Comparison of ENCODE assay signal across 8 cellular contexts in the genomic region with DNA sequence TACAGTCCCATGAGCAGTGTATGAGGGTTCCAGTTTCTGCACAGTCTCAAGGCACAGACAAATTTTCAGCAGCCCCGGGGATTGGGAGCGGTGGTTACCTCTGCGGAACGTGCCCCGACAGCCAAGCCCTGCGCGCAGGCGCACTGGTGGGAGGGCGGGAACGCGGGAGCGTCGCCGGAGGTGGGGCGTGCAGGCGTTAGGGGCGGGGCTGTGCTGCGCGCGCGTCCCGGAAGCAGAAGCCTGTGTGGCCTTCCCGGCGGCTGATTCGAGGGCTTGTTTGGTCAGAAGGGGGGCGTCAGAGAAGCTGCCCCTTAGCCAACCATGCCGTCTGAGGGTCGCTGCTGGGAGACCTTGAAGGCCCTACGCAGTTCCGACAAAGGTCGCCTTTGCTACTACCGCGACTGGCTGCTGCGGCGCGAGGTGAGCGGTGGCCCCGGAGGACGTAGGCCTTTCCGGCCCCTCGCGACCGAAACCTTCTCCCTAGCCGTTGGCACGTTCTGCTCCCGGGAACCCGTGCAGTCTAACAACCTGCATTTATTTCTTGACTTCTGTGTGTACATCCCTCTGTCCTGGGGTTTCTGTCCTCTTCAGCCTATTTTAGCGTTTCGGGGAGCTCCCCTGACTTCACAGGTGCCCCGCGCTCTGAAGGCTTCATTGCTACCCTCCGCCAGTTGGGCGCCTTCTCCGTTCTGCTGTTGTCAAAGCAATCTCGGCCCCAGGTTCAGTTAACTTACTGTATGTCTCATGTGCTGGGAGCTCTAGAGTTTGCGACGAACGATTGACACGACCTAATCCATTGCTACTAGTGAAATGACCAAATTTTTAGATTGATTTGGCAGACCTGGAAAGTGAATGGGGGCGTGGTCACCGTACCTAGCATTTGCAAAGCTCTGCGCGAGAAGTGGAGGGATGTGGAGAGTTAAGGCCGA. TPM values are rescaled to one million over a fixed set of nuclear protein-coding genes. Genes with fewer than 3 reads are reported as not detected.
DNase-seq lines count a peak whose midpoint lies in the region; ATAC-seq, FAIRE-seq and TF ChIP-seq lines count a peak whose summit lies in the region.

A gene with protein sequence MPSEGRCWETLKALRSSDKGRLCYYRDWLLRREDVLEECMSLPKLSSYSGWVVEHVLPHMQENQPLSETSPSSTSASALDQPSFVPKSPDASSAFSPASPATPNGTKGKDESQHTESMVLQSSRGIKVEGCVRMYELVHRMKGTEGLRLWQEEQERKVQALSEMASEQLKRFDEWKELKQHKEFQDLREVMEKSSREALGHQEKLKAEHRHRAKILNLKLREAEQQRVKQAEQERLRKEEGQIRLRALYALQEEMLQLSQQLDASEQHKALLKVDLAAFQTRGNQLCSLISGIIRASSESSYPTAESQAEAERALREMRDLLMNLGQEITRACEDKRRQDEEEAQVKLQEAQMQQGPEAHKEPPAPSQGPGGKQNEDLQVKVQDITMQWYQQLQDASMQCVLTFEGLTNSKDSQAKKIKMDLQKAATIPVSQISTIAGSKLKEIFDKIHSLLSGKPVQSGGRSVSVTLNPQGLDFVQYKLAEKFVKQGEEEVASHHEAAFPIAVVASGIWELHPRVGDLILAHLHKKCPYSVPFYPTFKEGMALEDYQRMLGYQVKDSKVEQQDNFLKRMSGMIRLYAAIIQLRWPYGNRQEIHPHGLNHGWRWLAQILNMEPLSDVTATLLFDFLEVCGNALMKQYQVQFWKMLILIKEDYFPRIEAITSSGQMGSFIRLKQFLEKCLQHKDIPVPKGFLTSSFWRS (plus strand): TSS at position 235 of the 929 bp plus-strand sequence. CDS start 87 bp downstream, at position 322.

- POLR2A ChIA-PET in activated CD4-positive, alpha-beta T cell treated with anti-CD3 and anti-CD28 coated beads for 36 hours (lab: Charles Lee): interaction anchor here (0.6 to 1.3 kb wide), 6 partner anchors 9 to 317 kb away, joined by 3 to 13 read pairs (median 5); a partner anchor contains a TSS

- H3K36me3 Mint-ChIP-seq in activated CD4-positive, alpha-beta T cell treated with anti-CD3 and anti-CD28 coated beads for 36 hours (ENCODE audit: low read depth): peaks cover 31% of the 10 kb centered on the region

- H3K27me3 Mint-ChIP-seq in activated CD4-positive, alpha-beta T cell treated with anti-CD3 and anti-CD28 coated beads for 36 hours: no peaks in the 10 kb centered on the region

- peak; percentile 82 for ATAC-seq in HG03442 (IDR thresholded peaks at IDR 0.05; ENCODE audit: unreplicated experiment)
- peak; percentile 99 for ATAC-seq in activated CD4-positive, alpha-beta T cell treated with anti-CD3 and anti-CD28 coated beads for 36 hours

- intact Hi-C loops in activated CD4-positive, alpha-beta T cell treated with anti-CD3 and anti-CD28 coated beads for 36 hours (cut with DNase I, micrococcal nuclease): loop anchor here (1.0 to 5.0 kb wide), 17 partner anchors 46 to 606 kb away; a partner anchor contains a TSS

- H3K4me3 Mint-ChIP-seq in activated CD4-positive, alpha-beta T cell treated with anti-CD3 and anti-CD28 coated beads for 36 hours: peak within 1 kb of the TSS; percentile 95

- peak within 1 kb of the TSS; percentile 99 for H3K27ac Mint-ChIP-seq in activated CD4-positive, alpha-beta T cell treated with anti-CD3 and anti-CD28 coated beads for 36 hours

- no peak for TF ChIP-seq CTCF in BE2C (IDR thresholded peaks at IDR 0.05; ENCODE audit: low read depth, low read length)
- no peak for TF ChIP-seq CTCF in choroid plexus epithelial cell (conservative IDR thresholded peaks at IDR 0.05; ENCODE audit: low read depth, low read length)

- no peaks in the 10 kb centered on the region for H3K9me3 ChIP-seq in BE2C

- DNase-seq in BE2C: peak; percentile 99
- DNase-seq in GM19239 (ENCODE audit: insufficient read length, low spot score): peak; percentile 97
- DNase-seq in NCI-H524 (lab: John Stamatoyannopoulos, UW): peak; percentile 90 to 96
- peak; percentile 98 for DNase-seq in activated CD4-positive, alpha-beta T cell treated with anti-CD3 and anti-CD28 coated beads for 36 hours
- DNase-seq in choroid plexus epithelial cell (ENCODE audit: low read depth): peak; percentile 92
- DNase-seq in kidney glomerular epithelial cell (lab: John Stamatoyannopoulos, UW): peak; percentile 77
- DNase-seq in stimulated activated CD4-positive, alpha-beta T cell treated with anti-CD3 and anti-CD28 coated beads, Interleukin-1b, Interleukin-23, amount 100 ng/mL, for 1 hour (ENCODE audit: low read depth in 2 of 2): peak; percentile 93 to 96

- no peaks in the 10 kb centered on the region for H3K27me3 ChIP-seq in BE2C

- no peaks in the 10 kb centered on the region; the same call in none of the 2 replicates for H3K36me3 ChIP-seq in BE2C

- H3K4me1 ChIP-seq in BE2C: no peaks in the 10 kb centered on the region

- peak within 1 kb of the TSS; percentile 77 for H3K4me3 ChIP-seq in BE2C (ENCODE audit: low read depth, low read length)
- H3K4me3 ChIP-seq in choroid plexus epithelial cell (ENCODE audit: low read depth, low read length): peak within 1 kb of the TSS; percentile 99

- no peaks in the 10 kb centered on the region for H3K9me3 Mint-ChIP-seq in activated CD4-positive, alpha-beta T cell treated with anti-CD3 and anti-CD28 coated beads for 36 hours (ENCODE audit: low read depth)

- peak; percentile 89 for FAIRE-seq in GM19239 (lab: Jason Lieb, UNC)

- peaks cover 21% of the 10 kb centered on the region for H3K4me1 Mint-ChIP-seq in activated CD4-positive, alpha-beta T cell treated with anti-CD3 and anti-CD28 coated beads for 36 hours

- CTCF ChIA-PET in activated CD4-positive, alpha-beta T cell treated with anti-CD3 and anti-CD28 coated beads for 36 hours (lab: Charles Lee): interaction anchor here (0.6 to 2.5 kb wide), 3 partner anchors 45 to 143 kb away, joined by 3 to 9 read pairs (median 4); a partner anchor contains a TSS

RNA-seq across cellular contexts. Expression of the gene that starts here (rescaled TPM):
- 3.3 TPM for polyA plus RNA-seq in BE2C (2012; ENCODE audit: insufficient read depth, insufficient read length, low read depth)
- total RNA-seq in activated CD4-positive, alpha-beta T cell treated with anti-CD3 and anti-CD28 coated beads for 36 hours: 10 to 100 TPM; 52.5 to 54.4 TPM

Comparison
In these comparisons a context has a peak if more than half of its experiments do, and no peak if none do; other contexts are left out.
1. Peak in every context shown above with its lines: DNase-seq, ATAC-seq and H3K4me3 ChIP-seq.